Comparison of ENCODE assay signal across 8 cellular contexts in genomic region chr12:109844983-109845841, GRCh38. TPM values are rescaled to one million over a fixed set of nuclear protein-coding genes. Genes with fewer than 3 reads are reported as not detected.
A peak's percentile ranks its signal among the peaks of the same experiment; 100 is the strongest.
DNase-seq lines count a peak whose midpoint lies in the region; ATAC-seq, FAIRE-seq and TF ChIP-seq lines count a peak whose summit lies in the region.

No MANE protein-coding gene starts in this region.

- no peak for DNase-seq in AG04449 (ENCODE audit: low read depth, low spot score)
- peak; percentile 57 to 88 for DNase-seq in NCI-H446 (lab: John Stamatoyannopoulos, UW)
- DNase-seq in activated CD4-positive, alpha-beta T cell treated with anti-CD3 and anti-CD28 coated beads for 24 hours (ENCODE audit: low read depth in 2 of 2) = peak; percentile 88 to 91
- no peak for DNase-seq in chondrocyte (ENCODE audit: low spot score)
- peak; percentile 75 for DNase-seq in HepG2 (ENCODE audit: low spot score)
- DNase-seq in stimulated activated CD4-positive, alpha-beta T cell treated with anti-CD3 and anti-CD28 coated beads, Interleukin-4, amount 100 ng/mL, for 1 hour = peak; percentile 90

- TF ChIP-seq POLR2A in HepG2 (IDR thresholded peaks at IDR 0.05; ENCODE audit: insufficient read depth in 1 of 2, low read depth in 2 of 2, low read length in 2 of 2) = no peak

- peak; percentile 77 for ATAC-seq in GM18861 (IDR thresholded peaks at IDR 0.05; ENCODE audit: unreplicated experiment)
- ATAC-seq in HG03196 (IDR thresholded peaks at IDR 0.05; ENCODE audit: unreplicated experiment) = peak; percentile 70
- peak; percentile 90 for ATAC-seq in HepG2

- no peaks in the 10 kb centered on the region for H3K9me3 ChIP-seq in HepG2 (ENCODE audit: low read length)

- intact Hi-C loops in HepG2 (cut with micrococcal nuclease; ENCODE audit: unreplicated experiment) = loop anchor here (1.0 kb wide), 1 partner anchor 40 kb away; no protein-coding TSS in a partner anchor

- no peaks in the 10 kb centered on the region for H3K27me3 ChIP-seq in HepG2 (ENCODE audit: control insufficient read depth in 1 of 2, insufficient read depth in 2 of 2, low read length in 2 of 2)

- H4K20me1 ChIP-seq in HepG2 (ENCODE audit: insufficient read depth, low read length) = no peaks in the 10 kb centered on the region

- WGBS in HepG2 (ENCODE audit: low lambda C conversion rate) = 18% methylated on average over 10 of the region's 31 CpGs

- no peak overlapping the region for H2AFZ ChIP-seq in HepG2 (ENCODE audit: low read length)

- H3K79me2 ChIP-seq in HepG2 (ENCODE audit: insufficient read depth, low read length) = no peaks in the 10 kb centered on the region

- no peaks in the 10 kb centered on the region for H3K36me3 ChIP-seq in HepG2 (replicated peaks in 1 of 2; ENCODE audit: control insufficient read depth in 1 of 2, insufficient read depth in 2 of 2, low read length in 2 of 2)

- peaks cover 51% of the 10 kb centered on the region for H3K4me1 ChIP-seq in HepG2 (ENCODE audit: insufficient read depth, low read length)

- peak overlapping the region; percentile 3; the same call in 1 of the 2 replicates for H3K9ac ChIP-seq in HepG2 (ENCODE audit: insufficient read depth, low read depth, low read length)

- TF ChIP-seq CTCF in AG04449 (IDR thresholded peaks at IDR 0.05; ENCODE audit: insufficient read depth, low read length, missing control alignments) (peak; percentile 98), chondrocyte (IDR thresholded peaks at IDR 0.05) (peak; percentile 100), HepG2 (CRISPR knock-in tag; IDR thresholded peaks at IDR 0.05) (peak; percentile 100)

- POLR2A ChIA-PET in AG04449 (lab: Yijun Ruan, JAX) (interaction anchor here (0.6 kb wide), 1 partner anchor 734 kb away, joined by 3 read pairs; no protein-coding TSS in a partner anchor), HepG2 (lab: Yijun Ruan, JAX) (no interaction called here)

- in situ Hi-C loops in HepG2 (cut with HindIII; ENCODE audit: extremely low pct_ligation_motif_present, low pct_unique_long_range_greater_than_20kb) = loop anchor here (5.0 kb wide), 2 partner anchors 37 to 43 kb away; partner anchors contain the start of gene GLTP

- H3K4me3 ChIP-seq in AG04449 (ENCODE audit: low read depth, low read length) (peak overlapping the region; percentile 54), HepG2 (replicated peaks in 1 of 3; ENCODE audit: insufficient read depth in 1 of 3, low read depth in 2 of 3, low read length in 3 of 3) (peak overlapping the region; percentile 35 to 59 (median 42))

- peak; percentile 96 for TF ChIP-seq RAD21 in HepG2 (CRISPR knock-in tag; IDR thresholded peaks at IDR 0.05)

- peak; percentile 61 for FAIRE-seq in HepG2 (lab: Jason Lieb, UNC)

- no peak overlapping the region for H3K27ac Mint-ChIP-seq in chondrocyte (ENCODE audit: unreplicated experiment)

- no peak overlapping the region for H3K27ac ChIP-seq in HepG2 (ENCODE audit: extremely low read length, insufficient read depth, low read length)

- peak in 1 of 2 experiments; percentile 15; a peak in 1 of 4 replicates for TF ChIP-seq EP300 in HepG2 (IDR thresholded peaks at IDR 0.05; ENCODE audit: low read depth in 2 of 2, low read length in 2 of 2)
- no peak; the same call in 1 of the 2 replicates for TF ChIP-seq EP300 in HepG2 (CRISPR knock-in tag; IDR thresholded peaks at IDR 0.05; ENCODE audit: borderline replicate concordance)

- no peaks in the 10 kb centered on the region for H3K4me1 Mint-ChIP-seq in chondrocyte (ENCODE audit: low read depth)

- H3K4me2 ChIP-seq in HepG2 (ENCODE audit: low read depth, low read length) = peak overlapping the region; percentile 88

- CTCF ChIA-PET in AG04449 (lab: Yijun Ruan, JAX) (interaction anchor here (0.5 to 14.6 kb wide), 45 partner anchors 8 to 417 kb away, joined by 3 to 275 read pairs (median 5); partner anchors contain the start of genes TCHP and TRPV4), HepG2 (lab: Yijun Ruan, JAX; ENCODE audit: low intra/inter-chr PET ratio, low total read pairs) (interaction anchor here (1.4 to 3.1 kb wide), 2 partner anchors 34 to 41 kb away, joined by 10 to 61 read pairs; no protein-coding TSS in a partner anchor)

- peak overlapping the region; percentile 28 for H3K4me3 Mint-ChIP-seq in chondrocyte (ENCODE audit: unreplicated experiment)

- no peaks in the 10 kb centered on the region for H3K36me3 Mint-ChIP-seq in chondrocyte (ENCODE audit: low read depth)

- BruUV-seq in HepG2 (replicated peaks; lab: Mats Ljungman, UMichigan) = no TSS peak

- no peaks in the 10 kb centered on the region for H3K27me3 Mint-ChIP-seq in chondrocyte (ENCODE audit: low read depth)

- H3K9me3 Mint-ChIP-seq in chondrocyte (ENCODE audit: low read depth) = no peaks in the 10 kb centered on the region

RNA-seq across cellular contexts. Expression of gene TRPV4, which starts 12.0 kb away (rescaled TPM):
- total RNA-seq in chondrocyte = 1.2 to 2.2 TPM (median 1.8 TPM) in 3 replicates
- total RNA-seq in HepG2 (2016; rRNA removed; fragmentation: Illumina TruSeq; extraction: Trizol) = 0.35 and 0.66 TPM in 2 replicates
- total RNA-seq in HepG2 (2016; cell fraction: cytosol; rRNA removed; fragmentation: Illumina TruSeq; extraction: Trizol; ENCODE audit: low read depth) = 0.20 and 0.35 TPM in 2 replicates
- 0.45 and 0.93 TPM in 2 replicates for total RNA-seq in HepG2 (2016; cell fraction: insoluble cytoplasmic fraction; rRNA removed; fragmentation: Illumina TruSeq; extraction: Trizol)
- total RNA-seq in HepG2 (2016; cell fraction: membrane; rRNA removed; fragmentation: Illumina TruSeq; extraction: Trizol) = 0.83 and 1.0 TPM in 2 replicates
- total RNA-seq in HepG2 (2016; cell fraction: nucleus; rRNA removed; fragmentation: Illumina TruSeq; extraction: Trizol) = 0.75 and 1.1 TPM in 2 replicates
- 4.7 and 5.6 TPM in 2 replicates for polyA plus RNA-seq in HepG2 (2011; rRNA removed)
- polyA plus RNA-seq in HepG2 (2011; cell fraction: cytosol; rRNA removed) = 3.1 and 4.5 TPM in 2 replicates
- polyA plus RNA-seq in HepG2 (2011; cell fraction: nucleus; rRNA removed) = 7.9 and 11.8 TPM in 2 replicates
- 0.68 and 1.3 TPM in 2 replicates for polyA plus RNA-seq in HepG2 (2012)
- polyA plus RNA-seq in HepG2 (2016; cell fraction: cytosol; fragmentation: Illumina TruSeq; extraction: Trizol; ENCODE audit: low read depth) = 0.67 and 0.84 TPM in 2 replicates
- polyA plus RNA-seq in HepG2 (2016; cell fraction: insoluble cytoplasmic fraction; fragmentation: Illumina TruSeq; extraction: Trizol; ENCODE audit: low read depth) = 0.52 and 0.71 TPM in 2 replicates
- polyA plus RNA-seq in HepG2 (2016; cell fraction: membrane; fragmentation: Illumina TruSeq; extraction: Trizol; ENCODE audit: low read depth) = 1.1 and 1.2 TPM in 2 replicates
- polyA plus RNA-seq in HepG2 (2016; cell fraction: nucleus; fragmentation: Illumina TruSeq; extraction: Trizol; ENCODE audit: insufficient read depth, low read depth) = 2.0 and 2.5 TPM in 2 replicates
- polyA minus RNA-seq in HepG2 (2011; rRNA and poly(A)+ RNA removed; ENCODE audit: low replicate concordance) = 13.9 TPM in 1 of 2 replicates, not detected in the other
- 3.2 and 3.3 TPM in 2 replicates for polyA minus RNA-seq in HepG2 (2011; cell fraction: cytosol; rRNA and poly(A)+ RNA removed)
- 4.0 and 4.6 TPM in 2 replicates for polyA minus RNA-seq in HepG2 (2011; cell fraction: nucleus; rRNA and poly(A)+ RNA removed)

RNA-seq across cellular contexts. Expression of gene GLTP, which starts 35.1 kb away (rescaled TPM):
- total RNA-seq in chondrocyte (38.7 to 40.7 TPM (median 40.5 TPM) in 3 replicates), HepG2 (2016; rRNA removed; fragmentation: Illumina TruSeq; extraction: Trizol) (12.9 and 13.0 TPM in 2 replicates)
- 14.4 and 15.2 TPM in 2 replicates for total RNA-seq in HepG2 (2016; cell fraction: cytosol; rRNA removed; fragmentation: Illumina TruSeq; extraction: Trizol; ENCODE audit: low read depth)
- total RNA-seq in HepG2 (2016; cell fraction: insoluble cytoplasmic fraction; rRNA removed; fragmentation: Illumina TruSeq; extraction: Trizol) = 12.4 and 12.7 TPM in 2 replicates
- total RNA-seq in HepG2 (2016; cell fraction: membrane; rRNA removed; fragmentation: Illumina TruSeq; extraction: Trizol) = 34.8 and 35.0 TPM in 2 replicates
- 4.4 and 5.2 TPM in 2 replicates for total RNA-seq in HepG2 (2016; cell fraction: nucleus; rRNA removed; fragmentation: Illumina TruSeq; extraction: Trizol)
- 10.7 and 11.5 TPM in 2 replicates for polyA plus RNA-seq in HepG2 (2011; rRNA removed)
- polyA plus RNA-seq in HepG2 (2011; cell fraction: cytosol; rRNA removed) = 10.9 and 11.5 TPM in 2 replicates
- polyA plus RNA-seq in HepG2 (2011; cell fraction: nucleus; rRNA removed) = 3.4 and 4.3 TPM in 2 replicates
- 12.3 and 13.7 TPM in 2 replicates for polyA plus RNA-seq in HepG2 (2012)
- polyA plus RNA-seq in HepG2 (2016; cell fraction: cytosol; fragmentation: Illumina TruSeq; extraction: Trizol; ENCODE audit: low read depth) = 20.7 and 21.8 TPM in 2 replicates
- 17.9 TPM in 2 replicates for polyA plus RNA-seq in HepG2 (2016; cell fraction: insoluble cytoplasmic fraction; fragmentation: Illumina TruSeq; extraction: Trizol; ENCODE audit: low read depth)
- polyA plus RNA-seq in HepG2 (2016; cell fraction: membrane; fragmentation: Illumina TruSeq; extraction: Trizol; ENCODE audit: low read depth) = 36.8 and 38.1 TPM in 2 replicates
- 10.2 and 10.4 TPM in 2 replicates for polyA plus RNA-seq in HepG2 (2016; cell fraction: nucleus; fragmentation: Illumina TruSeq; extraction: Trizol; ENCODE audit: insufficient read depth, low read depth)
- polyA minus RNA-seq in HepG2 (2011; rRNA and poly(A)+ RNA removed; ENCODE audit: low replicate concordance) = 25.4 and 50.4 TPM in 2 replicates
- 16.7 and 19.5 TPM in 2 replicates for polyA minus RNA-seq in HepG2 (2011; cell fraction: cytosol; rRNA and poly(A)+ RNA removed)
- 2.4 and 3.9 TPM in 2 replicates for polyA minus RNA-seq in HepG2 (2011; cell fraction: nucleus; rRNA and poly(A)+ RNA removed)

RNA-seq across cellular contexts. Expression of gene TCHP, which starts 54.9 kb away (rescaled TPM):
- total RNA-seq in chondrocyte (9.8 to 12.6 TPM (median 11.7 TPM) in 3 replicates), HepG2 (2016; rRNA removed; fragmentation: Illumina TruSeq; extraction: Trizol) (10.4 and 12.2 TPM in 2 replicates)
- 2.5 and 2.6 TPM in 2 replicates for total RNA-seq in HepG2 (2016; cell fraction: cytosol; rRNA removed; fragmentation: Illumina TruSeq; extraction: Trizol; ENCODE audit: low read depth)
- 8.5 and 11.7 TPM in 2 replicates for total RNA-seq in HepG2 (2016; cell fraction: insoluble cytoplasmic fraction; rRNA removed; fragmentation: Illumina TruSeq; extraction: Trizol)
- total RNA-seq in HepG2 (2016; cell fraction: membrane; rRNA removed; fragmentation: Illumina TruSeq; extraction: Trizol) = 5.2 and 5.6 TPM in 2 replicates
- 12.5 and 13.8 TPM in 2 replicates for total RNA-seq in HepG2 (2016; cell fraction: nucleus; rRNA removed; fragmentation: Illumina TruSeq; extraction: Trizol)
- 6.3 and 6.7 TPM in 2 replicates for polyA plus RNA-seq in HepG2 (2011; rRNA removed)
- polyA plus RNA-seq in HepG2 (2011; cell fraction: cytosol; rRNA removed) = 4.3 and 5.7 TPM in 2 replicates
- 32.3 and 36.3 TPM in 2 replicates for polyA plus RNA-seq in HepG2 (2011; cell fraction: nucleus; rRNA removed)
- polyA plus RNA-seq in HepG2 (2012) = 7.6 and 9.7 TPM in 2 replicates
- 1.2 and 1.4 TPM in 2 replicates for polyA plus RNA-seq in HepG2 (2016; cell fraction: cytosol; fragmentation: Illumina TruSeq; extraction: Trizol; ENCODE audit: low read depth)
- polyA plus RNA-seq in HepG2 (2016; cell fraction: insoluble cytoplasmic fraction; fragmentation: Illumina TruSeq; extraction: Trizol; ENCODE audit: low read depth) = 11.8 and 12.5 TPM in 2 replicates
- 3.1 and 3.4 TPM in 2 replicates for polyA plus RNA-seq in HepG2 (2016; cell fraction: membrane; fragmentation: Illumina TruSeq; extraction: Trizol; ENCODE audit: low read depth)
- 29.5 and 29.6 TPM in 2 replicates for polyA plus RNA-seq in HepG2 (2016; cell fraction: nucleus; fragmentation: Illumina TruSeq; extraction: Trizol; ENCODE audit: insufficient read depth, low read depth)
- polyA minus RNA-seq in HepG2 (2011; rRNA and poly(A)+ RNA removed; ENCODE audit: low replicate concordance) = 5.0 and 14.9 TPM in 2 replicates
- 1.4 and 1.7 TPM in 2 replicates for polyA minus RNA-seq in HepG2 (2011; cell fraction: cytosol; rRNA and poly(A)+ RNA removed)
- polyA minus RNA-seq in HepG2 (2011; cell fraction: nucleus; rRNA and poly(A)+ RNA removed) = 11.3 and 11.8 TPM in 2 replicates

Comparison
In these comparisons a context has a peak if more than half of its experiments do, and no peak if none do; other contexts are left out.
1. DNase-seq: peak in NCI-H446 (2 of 2), activated CD4-positive, alpha-beta T cell treated with anti-CD3 and anti-CD28 coated beads for 24 hours (2 of 2), HepG2 (single experiment) and stimulated activated CD4-positive, alpha-beta T cell treated with anti-CD3 and anti-CD28 coated beads, Interleukin-4, amount 100 ng/mL, for 1 hour (single experiment); none in AG04449 (single experiment) and chondrocyte (single experiment).
2. Peak in every context shown above with its lines, with median percentiles within 50 percentile points of each other: CTCF ChIP-seq and ATAC-seq.